In the genomic region with DNA sequence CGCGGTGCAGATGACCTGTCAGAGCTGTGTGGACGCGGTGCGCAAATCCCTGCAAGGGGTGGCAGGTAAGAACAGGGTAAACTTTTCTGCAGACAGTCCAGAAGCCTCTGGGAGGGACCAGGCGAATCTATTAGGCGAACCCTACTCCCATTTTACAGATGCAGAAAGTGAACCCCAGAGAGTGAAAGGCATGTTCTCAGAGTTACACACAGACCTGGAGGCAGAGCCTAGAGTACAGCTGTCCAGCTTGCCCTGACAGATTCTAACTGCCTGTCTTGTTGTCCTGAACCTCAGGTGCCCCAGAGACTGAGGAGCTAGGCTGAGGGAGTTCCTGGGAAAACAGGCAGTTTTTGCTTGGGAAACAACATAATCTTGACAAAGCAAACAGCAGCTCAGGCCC, we compare ENCODE assay signal across 8 cellular contexts. TPM values are rescaled to one million over a fixed set of nuclear protein-coding genes. Genes with fewer than 3 reads are reported as not detected.
DNase-seq lines count a peak whose midpoint lies in the region; TF ChIP-seq lines count a peak whose summit lies in the region.

No MANE protein-coding gene starts in this region.

- no peak for TF ChIP-seq POLR2A in lower leg skin (IDR thresholded peaks at IDR 0.05)
- no peak for TF ChIP-seq POLR2A in tibial nerve (IDR thresholded peaks at IDR 0.05)

- H3K4me1 Mint-ChIP-seq in activated T-cell treated with anti-CD3 and anti-CD28 coated beads, Interleukin-2, amount 50 U/mL, for 24 hours (ENCODE audit: low read depth), result peaks cover 28% of the 10 kb centered on the region

- 62 to 67% methylated on average over 7 of the region's 7 CpGs for WGBS in lower leg skin, 2 donors
- WGBS in tibial nerve, 2 donors, result 65 to 69% methylated on average over 7 of the region's 7 CpGs

- peaks cover 6% of the 10 kb centered on the region for H3K36me3 Mint-ChIP-seq in activated T-cell treated with anti-CD3 and anti-CD28 coated beads, Interleukin-2, amount 50 U/mL, for 24 hours (ENCODE audit: low read depth)

- no peaks in the 10 kb centered on the region for H3K9me3 ChIP-seq in ascending aorta
- no peaks in the 10 kb centered on the region for H3K9me3 ChIP-seq in tibial nerve

- intact Hi-C loops in ascending aorta (cut with DNase I) (loop anchor here (1.0 kb wide), 3 partner anchors 23 to 84 kb away; a partner anchor contains a TSS), lower leg skin (cut with DNase I; ENCODE audit: low total_unique reads) (loop anchor here (10.0 kb wide), 1 partner anchor 81 kb away; a partner anchor contains a TSS), posterior cingulate gyrus (cut with DNase I) (loop anchor here (2.0 kb wide), 2 partner anchors 23 to 45 kb away; a partner anchor contains a TSS)

- H3K27me3 ChIP-seq in ascending aorta (no peaks in the 10 kb centered on the region), tibial nerve (no peaks in the 10 kb centered on the region)

- peak overlapping the region; percentile 70 to 82 for H3K4me3 ChIP-seq in ascending aorta
- peak overlapping the region; percentile 78 for H3K4me3 ChIP-seq in lower leg skin (ENCODE audit: low read depth, poor library complexity, severe bottlenecking)
- H3K4me3 ChIP-seq in tibial nerve, result peak overlapping the region; percentile 37 to 74 (median 66)

- peak overlapping the region; percentile 100 for H3K4me3 Mint-ChIP-seq in activated T-cell treated with anti-CD3 and anti-CD28 coated beads, Interleukin-2, amount 50 U/mL, for 24 hours

- H3K27ac Mint-ChIP-seq in activated T-cell treated with anti-CD3 and anti-CD28 coated beads, Interleukin-2, amount 50 U/mL, for 24 hours, result peak overlapping the region; percentile 99

- no peaks in the 10 kb centered on the region for H3K27me3 Mint-ChIP-seq in activated T-cell treated with anti-CD3 and anti-CD28 coated beads, Interleukin-2, amount 50 U/mL, for 24 hours

- no peak for TF ChIP-seq CTCF in ascending aorta (IDR thresholded peaks at IDR 0.05)
- TF ChIP-seq CTCF in lower leg skin (IDR thresholded peaks at IDR 0.05), result no peak
- no peak for TF ChIP-seq CTCF in tibial nerve (IDR thresholded peaks at IDR 0.05)

- H3K36me3 ChIP-seq in ascending aorta (no peaks in the 10 kb centered on the region), tibial nerve (no peaks in the 10 kb centered on the region)

- H3K4me1 ChIP-seq in ascending aorta (peaks cover 5 to 22% of the 10 kb centered on the region in 2 donors), tibial nerve (peaks cover 0 to 38% (median 26%) of the 10 kb centered on the region in 4 donors)

- TF ChIP-seq EP300 in tibial nerve (IDR thresholded peaks at IDR 0.05), result no peak

- DNase-seq in activated T-cell treated with anti-CD3 and anti-CD28 coated beads, Interleukin-2, amount 50 U/mL, for 24 hours, result no peak
- DNase-seq in activated T-cell treated with anti-CD3 and anti-CD28 coated beads for 4 hours (no peak), ascending aorta (ENCODE audit: low spot score in 2 of 2) (no peak), lower leg skin (ENCODE audit: low spot score in 2 of 2) (no peak), tibial nerve (ENCODE audit: low spot score in 2 of 2) (no peak), posterior cingulate gyrus (no peak), 8988T (no peak), NCI-H2029 (lab: John Stamatoyannopoulos, UW) (no peak)

- H3K27ac ChIP-seq in ascending aorta (peak overlapping the region in 1 of 2 donors; percentile 66), tibial nerve (peak overlapping the region; percentile 33 to 89 (median 86))

- no peaks in the 10 kb centered on the region for H3K9me3 Mint-ChIP-seq in activated T-cell treated with anti-CD3 and anti-CD28 coated beads, Interleukin-2, amount 50 U/mL, for 24 hours

RNA-seq across cellular contexts. Expression of a gene that starts 0.7 kb away (rescaled TPM):
- total RNA-seq in ascending aorta, result 50.4 TPM
- 10 to 100 TPM; 13.7 to 24.2 (median 15.2) TPM for total RNA-seq in lower leg skin
- total RNA-seq in tibial nerve, result 10 to 100 TPM; 33.4 to 54.0 (median 48.6) TPM

RNA-seq across cellular contexts. Expression of a gene that starts 0.8 kb away (rescaled TPM):
- total RNA-seq in ascending aorta (0.21 TPM), lower leg skin (under 1 TPM; 0.11 to 0.42 (median 0.25) TPM), tibial nerve (1 to 10 TPM in 1 of 4 donors, under 1 TPM in 2, not detected in 1; 0.21 to 1.1 (median 0.30) TPM)

RNA-seq across cellular contexts. Expression of a gene that starts 22.8 kb away (rescaled TPM):
- total RNA-seq in ascending aorta (39.2 TPM), lower leg skin (10 to 100 TPM; 35.8 to 47.4 (median 44.6) TPM), tibial nerve (10 to 100 TPM; 42.4 to 72.6 (median 61.5) TPM)

RNA-seq across cellular contexts. Expression of a gene that starts 25.2 kb away (rescaled TPM):
- total RNA-seq in ascending aorta, result 98.8 TPM
- total RNA-seq in lower leg skin, result 100 to 1,000 TPM in 2 of 4 donors, 10 to 100 TPM in 2; 96.4 to 120 (median 103) TPM
- 100 to 1,000 TPM; 102 to 322 (median 190) TPM for total RNA-seq in tibial nerve

RNA-seq across cellular contexts. Expression of a gene that starts 44.9 kb away (rescaled TPM):
- total RNA-seq in ascending aorta (79.5 TPM), lower leg skin (10 to 100 TPM; 59.2 to 96.6 (median 76.0) TPM), tibial nerve (10 to 100 TPM; 53.5 to 83.9 (median 57.2) TPM)
